In genomic region chr6:37202788-37203491, GRCh38 we compare ENCODE assay signal across 1 cellular context.
TF ChIP-seq lines count a peak whose summit lies in the region.

No MANE protein-coding gene starts in this region.

TF ChIP-seq in K562, 482 proteins besides CTCF, POLR2A, EP300 and RAD21 (continued from another document and continues in another):
- no peak for TF ChIP-seq NCOA6 (IDR thresholded peaks at IDR 0.05)
- TF ChIP-seq BRF1 (IDR thresholded peaks at IDR 0.05; ENCODE audit: borderline replicate concordance, extremely low read depth, insufficient read length) = no peak
- TF ChIP-seq HCFC1 (IDR thresholded peaks at IDR 0.05; ENCODE audit: low read depth, low read length) = no peak
- TF ChIP-seq MCM2 (IDR thresholded peaks at IDR 0.05; ENCODE audit: low read depth) = no peak
- TF ChIP-seq, protein P1, sequence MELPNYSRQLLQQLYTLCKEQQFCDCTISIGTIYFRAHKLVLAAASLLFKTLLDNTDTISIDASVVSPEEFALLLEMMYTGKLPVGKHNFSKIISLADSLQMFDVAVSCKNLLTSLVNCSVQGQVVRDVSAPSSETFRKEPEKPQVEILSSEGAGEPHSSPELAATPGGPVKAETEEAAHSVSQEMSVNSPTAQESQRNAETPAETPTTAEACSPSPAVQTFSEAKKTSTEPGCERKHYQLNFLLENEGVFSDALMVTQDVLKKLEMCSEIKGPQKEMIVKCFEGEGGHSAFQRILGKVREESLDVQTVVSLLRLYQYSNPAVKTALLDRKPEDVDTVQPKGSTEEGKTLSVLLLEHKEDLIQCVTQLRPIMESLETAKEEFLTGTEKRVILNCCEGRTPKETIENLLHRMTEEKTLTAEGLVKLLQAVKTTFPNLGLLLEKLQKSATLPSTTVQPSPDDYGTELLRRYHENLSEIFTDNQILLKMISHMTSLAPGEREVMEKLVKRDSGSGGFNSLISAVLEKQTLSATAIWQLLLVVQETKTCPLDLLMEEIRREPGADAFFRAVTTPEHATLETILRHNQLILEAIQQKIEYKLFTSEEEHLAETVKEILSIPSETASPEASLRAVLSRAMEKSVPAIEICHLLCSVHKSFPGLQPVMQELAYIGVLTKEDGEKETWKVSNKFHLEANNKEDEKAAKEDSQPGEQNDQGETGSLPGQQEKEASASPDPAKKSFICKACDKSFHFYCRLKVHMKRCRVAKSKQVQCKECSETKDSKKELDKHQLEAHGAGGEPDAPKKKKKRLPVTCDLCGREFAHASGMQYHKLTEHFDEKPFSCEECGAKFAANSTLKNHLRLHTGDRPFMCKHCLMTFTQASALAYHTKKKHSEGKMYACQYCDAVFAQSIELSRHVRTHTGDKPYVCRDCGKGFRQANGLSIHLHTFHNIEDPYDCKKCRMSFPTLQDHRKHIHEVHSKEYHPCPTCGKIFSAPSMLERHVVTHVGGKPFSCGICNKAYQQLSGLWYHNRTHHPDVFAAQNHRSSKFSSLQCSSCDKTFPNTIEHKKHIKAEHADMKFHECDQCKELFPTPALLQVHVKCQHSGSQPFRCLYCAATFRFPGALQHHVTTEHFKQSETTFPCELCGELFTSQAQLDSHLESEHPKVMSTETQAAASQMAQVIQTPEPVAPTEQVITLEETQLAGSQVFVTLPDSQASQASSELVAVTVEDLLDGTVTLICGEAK (IDR thresholded peaks at IDR 0.05) = peak; percentile 60; the same call in 1 of the 2 replicates
- TF ChIP-seq, protein P1 (CRISPR knock-in tag; IDR thresholded peaks at IDR 0.05) = no peak
- TF ChIP-seq, protein P2, sequence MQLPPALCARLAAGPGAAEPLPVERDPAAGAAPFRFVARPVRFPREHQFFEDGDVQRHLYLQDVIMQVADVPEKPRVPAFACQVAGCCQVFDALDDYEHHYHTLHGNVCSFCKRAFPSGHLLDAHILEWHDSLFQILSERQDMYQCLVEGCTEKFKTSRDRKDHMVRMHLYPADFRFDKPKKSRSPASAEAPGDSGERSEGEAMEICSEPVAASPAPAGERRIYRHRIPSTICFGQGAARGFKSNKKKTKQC (CRISPR knock-in tag; IDR thresholded peaks at IDR 0.05) = no peak
- TF ChIP-seq, protein P3, sequence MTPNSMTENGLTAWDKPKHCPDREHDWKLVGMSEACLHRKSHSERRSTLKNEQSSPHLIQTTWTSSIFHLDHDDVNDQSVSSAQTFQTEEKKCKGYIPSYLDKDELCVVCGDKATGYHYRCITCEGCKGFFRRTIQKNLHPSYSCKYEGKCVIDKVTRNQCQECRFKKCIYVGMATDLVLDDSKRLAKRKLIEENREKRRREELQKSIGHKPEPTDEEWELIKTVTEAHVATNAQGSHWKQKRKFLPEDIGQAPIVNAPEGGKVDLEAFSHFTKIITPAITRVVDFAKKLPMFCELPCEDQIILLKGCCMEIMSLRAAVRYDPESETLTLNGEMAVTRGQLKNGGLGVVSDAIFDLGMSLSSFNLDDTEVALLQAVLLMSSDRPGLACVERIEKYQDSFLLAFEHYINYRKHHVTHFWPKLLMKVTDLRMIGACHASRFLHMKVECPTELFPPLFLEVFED (CRISPR knock-in tag; conservative IDR thresholded peaks at IDR 0.05) = no peak
- no peak for TF ChIP-seq CEBPB (tag; IDR thresholded peaks at IDR 0.05)
- no peak for TF ChIP-seq HNRNPK (IDR thresholded peaks at IDR 0.05; ENCODE audit: low read depth, low read length, poor library complexity, severe bottlenecking)
- no peak for TF ChIP-seq ZKSCAN3 (CRISPR knock-in tag; IDR thresholded peaks at IDR 0.05)
- TF ChIP-seq, protein P4, sequence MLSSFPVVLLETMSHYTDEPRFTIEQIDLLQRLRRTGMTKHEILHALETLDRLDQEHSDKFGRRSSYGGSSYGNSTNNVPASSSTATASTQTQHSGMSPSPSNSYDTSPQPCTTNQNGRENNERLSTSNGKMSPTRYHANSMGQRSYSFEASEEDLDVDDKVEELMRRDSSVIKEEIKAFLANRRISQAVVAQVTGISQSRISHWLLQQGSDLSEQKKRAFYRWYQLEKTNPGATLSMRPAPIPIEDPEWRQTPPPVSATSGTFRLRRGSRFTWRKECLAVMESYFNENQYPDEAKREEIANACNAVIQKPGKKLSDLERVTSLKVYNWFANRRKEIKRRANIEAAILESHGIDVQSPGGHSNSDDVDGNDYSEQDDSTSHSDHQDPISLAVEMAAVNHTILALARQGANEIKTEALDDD (IDR thresholded peaks at IDR 0.05) = no peak
- TF ChIP-seq, protein P5, sequence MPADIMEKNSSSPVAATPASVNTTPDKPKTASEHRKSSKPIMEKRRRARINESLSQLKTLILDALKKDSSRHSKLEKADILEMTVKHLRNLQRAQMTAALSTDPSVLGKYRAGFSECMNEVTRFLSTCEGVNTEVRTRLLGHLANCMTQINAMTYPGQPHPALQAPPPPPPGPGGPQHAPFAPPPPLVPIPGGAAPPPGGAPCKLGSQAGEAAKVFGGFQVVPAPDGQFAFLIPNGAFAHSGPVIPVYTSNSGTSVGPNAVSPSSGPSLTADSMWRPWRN (IDR thresholded peaks at IDR 0.05; ENCODE audit: low read depth) = peak; percentile 98
- TF ChIP-seq MTA2 (IDR thresholded peaks at IDR 0.05; ENCODE audit: low read depth) = no peak
- no peak for TF ChIP-seq HDAC6 (IDR thresholded peaks at IDR 0.05; ENCODE audit: low read depth, low read length)
- TF ChIP-seq BDP1 (IDR thresholded peaks at IDR 0.05; ENCODE audit: insufficient read depth, insufficient read length) = no peak
- no peak for TF ChIP-seq ZNF699 (CRISPR knock-in tag; IDR thresholded peaks at IDR 0.05; ENCODE audit: insufficient replicate concordance)
- no peak for TF ChIP-seq MAFK (IDR thresholded peaks at IDR 0.05; ENCODE audit: low read length)
- no peak for TF ChIP-seq CGGBP1 (CRISPR knock-in tag; IDR thresholded peaks at IDR 0.05)
- TF ChIP-seq FOSL1 (tag; conservative IDR thresholded peaks at IDR 0.05) = peak; percentile 63
- no peak for TF ChIP-seq NR3C1 (CRISPR knock-in tag; IDR thresholded peaks at IDR 0.05)
- TF ChIP-seq ZNF717 (CRISPR knock-in tag; IDR thresholded peaks at IDR 0.05) = no peak
- no peak for TF ChIP-seq ARID3B (CRISPR knock-in tag; IDR thresholded peaks at IDR 0.05; ENCODE audit: borderline replicate concordance)
- TF ChIP-seq ZNF12 (CRISPR knock-in tag; IDR thresholded peaks at IDR 0.05) = no peak
- TF ChIP-seq, protein P6, sequence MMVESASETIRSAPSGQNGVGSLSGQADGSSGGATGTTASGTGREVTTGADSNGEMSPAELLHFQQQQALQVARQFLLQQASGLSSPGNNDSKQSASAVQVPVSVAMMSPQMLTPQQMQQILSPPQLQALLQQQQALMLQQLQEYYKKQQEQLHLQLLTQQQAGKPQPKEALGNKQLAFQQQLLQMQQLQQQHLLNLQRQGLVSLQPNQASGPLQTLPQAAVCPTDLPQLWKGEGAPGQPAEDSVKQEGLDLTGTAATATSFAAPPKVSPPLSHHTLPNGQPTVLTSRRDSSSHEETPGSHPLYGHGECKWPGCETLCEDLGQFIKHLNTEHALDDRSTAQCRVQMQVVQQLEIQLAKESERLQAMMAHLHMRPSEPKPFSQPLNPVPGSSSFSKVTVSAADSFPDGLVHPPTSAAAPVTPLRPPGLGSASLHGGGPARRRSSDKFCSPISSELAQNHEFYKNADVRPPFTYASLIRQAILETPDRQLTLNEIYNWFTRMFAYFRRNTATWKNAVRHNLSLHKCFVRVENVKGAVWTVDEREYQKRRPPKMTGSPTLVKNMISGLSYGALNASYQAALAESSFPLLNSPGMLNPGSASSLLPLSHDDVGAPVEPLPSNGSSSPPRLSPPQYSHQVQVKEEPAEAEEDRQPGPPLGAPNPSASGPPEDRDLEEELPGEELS (CRISPR knock-in tag; IDR thresholded peaks at IDR 0.05; ENCODE audit: borderline replicate concordance) = no peak
- TF ChIP-seq RB1 (IDR thresholded peaks at IDR 0.05; ENCODE audit: low read depth) = no peak
- TF ChIP-seq FOXJ3 (CRISPR knock-in tag; IDR thresholded peaks at IDR 0.05) = no peak
- no peak for TF ChIP-seq SMARCB1 (IDR thresholded peaks at IDR 0.05; ENCODE audit: insufficient read length, low read depth)
- no peak for TF ChIP-seq CC2D1A (IDR thresholded peaks at IDR 0.05)
- no peak for TF ChIP-seq ARNT (IDR thresholded peaks at IDR 0.05)
- no peak for TF ChIP-seq CBX2 (IDR thresholded peaks at IDR 0.05; ENCODE audit: insufficient read depth, low read length, poor library complexity, severe bottlenecking)
- no peak for TF ChIP-seq CBX3 (IDR thresholded peaks at IDR 0.05; ENCODE audit: borderline replicate concordance in 1 of 2, low read length in 2 of 2)
- no peak for TF ChIP-seq GTF2E2 (tag; IDR thresholded peaks at IDR 0.05)
- no peak for TF ChIP-seq ZNF830 (CRISPR knock-in tag; IDR thresholded peaks at IDR 0.05)
- TF ChIP-seq ZNF232 (CRISPR knock-in tag; IDR thresholded peaks at IDR 0.05) = no peak
- no peak for TF ChIP-seq ZNF655 (CRISPR knock-in tag; IDR thresholded peaks at IDR 0.05)
- TF ChIP-seq CSDE1 (IDR thresholded peaks at IDR 0.05) = peak in 1 of 2 experiments; percentile 57; a peak in 1 of 4 replicates
- TF ChIP-seq PRDM10 (IDR thresholded peaks at IDR 0.05; ENCODE audit: partially characterized antibody) = no peak
- no peak for TF ChIP-seq ZNF217 (CRISPR knock-in tag; IDR thresholded peaks at IDR 0.05)
- no peak for TF ChIP-seq HNRNPLL (IDR thresholded peaks at IDR 0.05; ENCODE audit: low read depth, low read length, poor library complexity, severe bottlenecking)
- no peak for TF ChIP-seq COPS2 (conservative IDR thresholded peaks at IDR 0.05)
